Comparison of ENCODE assay signal across 7 cellular contexts in the genomic region with DNA sequence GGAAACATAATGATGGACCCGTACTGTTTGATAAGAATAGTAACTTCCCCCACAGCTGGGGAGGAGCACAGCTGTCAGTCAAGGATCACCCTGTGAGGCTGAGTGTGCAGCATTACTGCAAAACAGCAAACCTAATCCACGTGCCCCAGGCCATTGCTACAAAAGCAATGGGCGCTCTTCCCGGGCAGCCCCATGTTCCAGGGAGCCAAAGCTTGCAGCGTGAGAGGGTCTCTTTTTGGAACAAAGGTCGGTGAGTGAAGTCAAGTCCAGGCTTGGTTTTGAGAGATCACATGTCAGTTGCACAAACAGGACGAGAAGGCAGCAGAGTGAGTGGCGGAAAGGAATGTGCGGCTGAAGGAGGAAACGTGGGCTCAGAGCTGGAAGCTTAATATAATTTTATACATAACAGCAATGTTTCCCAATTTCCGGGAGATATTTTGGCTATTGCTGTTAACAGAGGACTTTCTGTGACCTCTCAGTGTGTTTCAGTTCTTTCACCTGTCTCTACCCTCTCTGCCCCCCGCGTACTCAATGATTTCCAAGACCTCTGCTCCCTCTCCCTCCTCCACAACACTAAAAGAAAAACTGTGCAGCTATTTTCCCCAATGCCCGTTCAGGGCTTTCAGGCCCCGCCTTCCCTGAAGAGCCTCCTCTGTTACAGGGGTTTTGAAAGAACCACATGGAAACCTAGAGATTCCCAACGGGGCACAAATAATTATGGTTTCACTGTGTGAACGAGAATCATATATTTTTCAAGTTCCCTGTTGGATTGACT.
A peak's percentile ranks its signal among the peaks of the same experiment; 100 is the strongest.
DNase-seq lines count a peak whose midpoint lies in the region; ATAC-seq and TF ChIP-seq lines count a peak whose summit lies in the region.

No MANE protein-coding gene starts in this region.

- POLR2A ChIA-PET in PC-9 (lab: Charles Lee; ENCODE audit: unreplicated experiment) = interaction anchor here (0.6 kb wide), 1 partner anchor 731 kb away, joined by 3 read pairs; no protein-coding TSS in a partner anchor

- H3K9me3 ChIP-seq in GM23248 (ENCODE audit: low read depth) = no peaks in the 10 kb centered on the region
- H3K9me3 ChIP-seq in PC-9 (ENCODE audit: insufficient read depth, low read depth) = no peaks in the 10 kb centered on the region
- no peaks in the 10 kb centered on the region for H3K9me3 ChIP-seq in skeletal muscle satellite cell (replicated peaks; ENCODE audit: low read length)

- 39 to 40% methylated on average over 16 to 17 of the region's 17 CpGs for WGBS in GM23248 (ENCODE audit: low coverage in 1 of 2, low lambda C conversion rate in 2 of 2, missing lambda C conversion rate in 2 of 2), 2 experiments

- intact Hi-C loops in PC-9 (cut with micrococcal nuclease; ENCODE audit: unreplicated experiment) = loop anchor here (10.0 kb wide), 1 partner anchor 165 kb away; a partner anchor contains a TSS

- peak; percentile 63 for DNase-seq in GM23248
- peak; percentile 46 to 82 for DNase-seq in PC-9
- DNase-seq in foreskin keratinocyte = peak; percentile 42 to 67
- no peak for DNase-seq in NCI-H526 treated with DMSO at 0.1 percent for 48 hours (lab: John Stamatoyannopoulos, UW)
- no peak for DNase-seq in cortex of kidney (lab: John Stamatoyannopoulos, UW)

- H3K79me2 ChIP-seq in GM23248 (ENCODE audit: insufficient read depth) (no peaks in the 10 kb centered on the region), PC-9 (ENCODE audit: low read depth) (no peaks in the 10 kb centered on the region)

- H3K9me2 ChIP-seq in GM23248 (ENCODE audit: insufficient read depth) (no peaks in the 10 kb centered on the region), PC-9 (ENCODE audit: insufficient read depth) (no peaks in the 10 kb centered on the region)

- peak overlapping the region; percentile 62 for H2AFZ ChIP-seq in GM23248
- H2AFZ ChIP-seq in PC-9 = peak overlapping the region; percentile 72; the same call in 1 of the 2 replicates

- H3K36me3 ChIP-seq in GM23248 (ENCODE audit: low read depth) (no peaks in the 10 kb centered on the region), PC-9 (ENCODE audit: low read depth) (no peaks in the 10 kb centered on the region), skeletal muscle satellite cell (ENCODE audit: insufficient read depth, low read length) (no peaks in the 10 kb centered on the region)

- no TSS peak for BruUV-seq in PC-9 (replicated peaks; lab: Mats Ljungman, UMichigan)

- H4K20me1 ChIP-seq in GM23248 (ENCODE audit: insufficient read depth) (no peaks in the 10 kb centered on the region), PC-9 (ENCODE audit: insufficient read depth) (no peaks in the 10 kb centered on the region)

- H3K4me1 ChIP-seq in GM23248 (ENCODE audit: insufficient read depth) (peaks cover 17% of the 10 kb centered on the region), PC-9 (replicated peaks; ENCODE audit: insufficient read depth) (peaks cover 23% of the 10 kb centered on the region), foreskin keratinocyte (no peaks in the 10 kb centered on the region), skeletal muscle satellite cell (ENCODE audit: control insufficient read depth, insufficient read depth, low read length) (peaks cover 16% of the 10 kb centered on the region)

- in situ Hi-C loops in GM23248 (cut with MboI) = no loop called here

- CTCF ChIA-PET in PC-9 (lab: Charles Lee) = interaction anchor here (0.6 kb wide), 3 partner anchors 135 to 1760 kb away, joined by 3 to 5 read pairs (median 3); no protein-coding TSS in a partner anchor

- H3F3A ChIP-seq in GM23248 (ENCODE audit: insufficient read depth) = no peaks in the 10 kb centered on the region
- peaks cover 14% of the 10 kb centered on the region; the same call in 1 of the 2 replicates for H3F3A ChIP-seq in PC-9 (ENCODE audit: insufficient read depth, low read depth)

- ATAC-seq in foreskin keratinocyte (peak; percentile 78), GM18502 (IDR thresholded peaks at IDR 0.05; ENCODE audit: poor library complexity, unreplicated experiment) (no peak)

- H3K4me2 ChIP-seq in GM23248 (ENCODE audit: unreplicated experiment) = peak overlapping the region; percentile 60
- peak overlapping the region; percentile 83 for H3K4me2 ChIP-seq in PC-9
- peak overlapping the region; percentile 80 for H3K4me2 ChIP-seq in skeletal muscle satellite cell (ENCODE audit: low read length)

- TF ChIP-seq CTCF in PC-9 (conservative IDR thresholded peaks at IDR 0.05) (no peak), foreskin keratinocyte (conservative IDR thresholded peaks at IDR 0.05) (no peak)

- H3K27ac ChIP-seq in GM23248 = no peak overlapping the region; the same call in 1 of the 2 replicates
- H3K27ac ChIP-seq in PC-9 = peak overlapping the region; percentile 68
- no peak overlapping the region for H3K27ac ChIP-seq in foreskin keratinocyte

- H3K9ac ChIP-seq in GM23248 = no peak overlapping the region
- H3K9ac ChIP-seq in skeletal muscle satellite cell (ENCODE audit: low read depth, low read length) = no peak overlapping the region

- H3K27me3 ChIP-seq in GM23248 (replicated peaks; ENCODE audit: insufficient read depth) (no peaks in the 10 kb centered on the region), PC-9 (ENCODE audit: insufficient read depth, low read depth) (no peaks in the 10 kb centered on the region), foreskin keratinocyte (no peaks in the 10 kb centered on the region), skeletal muscle satellite cell (ENCODE audit: control insufficient read depth, insufficient read depth, low read length) (peaks cover 6% of the 10 kb centered on the region)

- H3K4me3 ChIP-seq in GM23248 (peak overlapping the region; percentile 25; the same call in 1 of the 2 replicates), PC-9 (peak overlapping the region; percentile 48; the same call in 1 of the 2 replicates), skeletal muscle satellite cell (ENCODE audit: low read length) (peak overlapping the region; percentile 50)

Comparison
In these comparisons a context has a peak if more than half of its experiments do, and no peak if none do; other contexts are left out.
1. DNase-seq: peak in GM23248 (single experiment), PC-9 (2 of 2) and foreskin keratinocyte (2 of 2); none in NCI-H526 treated with DMSO at 0.1 percent for 48 hours (single experiment) and cortex of kidney (single experiment).
2. Peak in every context shown above with its lines, with median percentiles within 50 percentile points of each other: H3K4me2 ChIP-seq and H3K4me3 ChIP-seq.